ENCODE assay signal across 35 cellular contexts in genomic region chr9:79273311-79273710, GRCh38.
"Had no signal": no experiment of that assay in that cellular context is flagged by ENCODE, and none has a peak within 500 bp of the region (broad histone marks: within the 10 kb centered on the region; RNA-seq: fewer than 3 reads in every experiment).

No MANE protein-coding gene starts in this region.

- H3K27me3 ChIP-seq: MG63 had no signal

- DNase-seq: Karpas-422, Kasumi-1, MG63, MM.1S, MV-4-11, NCI-H1048, NCI-H1092, NCI-H1092 treated with DMSO at 0.1 percent for 48 hours, NCI-H1105, NCI-H1105 treated with DMSO at 0.1 percent for 48 hours, NCI-H1417, NCI-H1417 treated with DMSO at 0.1 percent for 48 hours, NCI-H1436 treated with DMSO at 0.1 percent for 48 hours, NCI-H146, NCI-H1694, NCI-H1694 treated with DMSO at 0.1 percent for 48 hours, NCI-H187, NCI-H187 treated with DMSO at 0.1 percent for 48 hours, NCI-H1930, NCI-H2029, NCI-H2029 treated with DMSO at 0.1 percent for 48 hours, NCI-H2081, NCI-H2081 treated with DMSO at 0.1 percent for 48 hours, NCI-H2107, NCI-H2171, NCI-H2171 treated with DMSO at 0.1 percent for 48 hours, NCI-H2227 treated with DMSO at 0.1 percent for 48 hours, NCI-H226, NCI-H345, NCI-H446, NCI-H446 treated with DMSO at 0.1 percent for 48 hours, NCI-H510A, NCI-H510A treated with DMSO at 0.1 percent for 48 hours, NCI-H524, NCI-H524 treated with DMSO at 0.1 percent for 48 hours had no signal

- H3K9me3 ChIP-seq: MG63 had no signal

- H3K4me3 ChIP-seq: MG63 had no signal

- H3K36me3 ChIP-seq: MG63 had no signal
